Comparison of ENCODE assay signal across 15 cellular contexts in genomic region chr11:64253481-64253880, GRCh38. TPM values are rescaled to one million over a fixed set of nuclear protein-coding genes. Genes with fewer than 3 reads are reported as not detected.
DNase-seq lines count a peak whose midpoint lies in the region; ATAC-seq and TF ChIP-seq lines count a peak whose summit lies in the region.
"Had no signal": no experiment of that assay in that cellular context is flagged by ENCODE, and none has a peak within 500 bp of the region (broad histone marks: within the 10 kb centered on the region; RNA-seq: fewer than 3 reads in every experiment).

No MANE protein-coding gene starts in this region.

- H3K27ac Mint-ChIP-seq in CD4-positive, alpha-beta memory T cell, result peak overlapping the region in 2 of 7 donors; percentile 55 to 59
- H3K27ac Mint-ChIP-seq in dendritic cell treated with granulocyte-macrophage colony-stimulating factor and Interleukin-4, amounts not matched to agents 40 ng/mL and 50 ng/mL, for 4 days, result peak overlapping the region; percentile 31

- H3K27me3 ChIP-seq in CD4-positive, alpha-beta memory T cell (ENCODE audit: insufficient read depth, low read length), result no peaks in the 10 kb centered on the region
- H3K27me3 ChIP-seq in Loucy (ENCODE audit: insufficient read depth, low read length, poor library complexity, severe bottlenecking) (no peaks in the 10 kb centered on the region), MG63 (no peaks in the 10 kb centered on the region)
- H3K27me3 ChIP-seq: gastroesophageal sphincter, sigmoid colon had no signal

- no peak overlapping the region for H3K27ac ChIP-seq in CD4-positive, alpha-beta memory T cell (ENCODE audit: low read depth, low read length)

- no peaks in the 10 kb centered on the region for H3K9me2 ChIP-seq in Loucy (replicated peaks; ENCODE audit: low read depth, low read length)

- no peaks in the 10 kb centered on the region for H3K9me3 Mint-ChIP-seq in CD4-positive, alpha-beta memory T cell
- H3K9me3 Mint-ChIP-seq in dendritic cell treated with granulocyte-macrophage colony-stimulating factor and Interleukin-4, amounts not matched to agents 40 ng/mL and 50 ng/mL, for 4 days, result no peaks in the 10 kb centered on the region

- peak overlapping the region; percentile 13 for H3K4me2 ChIP-seq in Loucy (ENCODE audit: low read depth, low read length, poor library complexity, severe bottlenecking)

- peaks cover 3% of the 10 kb centered on the region for H3K36me3 ChIP-seq in CD4-positive, alpha-beta memory T cell (ENCODE audit: insufficient read depth, low read length)
- H3K36me3 ChIP-seq in Loucy (ENCODE audit: insufficient read depth, low read length) (no peaks in the 10 kb centered on the region), MG63 (peaks cover 28% of the 10 kb centered on the region)

- H3K36me3 Mint-ChIP-seq in CD4-positive, alpha-beta memory T cell, result peaks cover 0 to 9% of the 10 kb centered on the region in 2 donors
- peaks cover 63% of the 10 kb centered on the region for H3K36me3 Mint-ChIP-seq in dendritic cell treated with granulocyte-macrophage colony-stimulating factor and Interleukin-4, amounts not matched to agents 40 ng/mL and 50 ng/mL, for 4 days (ENCODE audit: low read depth)

- peak overlapping the region in 5 of 8 donors; percentile 2 to 55 (median 39) for H3K4me3 Mint-ChIP-seq in CD4-positive, alpha-beta memory T cell
- H3K4me3 Mint-ChIP-seq in dendritic cell treated with granulocyte-macrophage colony-stimulating factor and Interleukin-4, amounts not matched to agents 40 ng/mL and 50 ng/mL, for 4 days, result peak overlapping the region; percentile 99

- peaks cover 5% of the 10 kb centered on the region; the same call in 1 of the 2 replicates for H3K79me2 ChIP-seq in Loucy (ENCODE audit: insufficient read depth, low read length)

- H4K20me1 ChIP-seq in Loucy (ENCODE audit: insufficient read depth, low read length, poor library complexity, severe bottlenecking), result no peaks in the 10 kb centered on the region

- ATAC-seq in GM19328 (IDR thresholded peaks at IDR 0.05; ENCODE audit: unreplicated experiment), result no peak
- ATAC-seq: gastroesophageal sphincter had no signal

- H2AFZ ChIP-seq in Loucy (ENCODE audit: low read length), result no peak overlapping the region

- POLR2A ChIA-PET in CD4-positive, alpha-beta memory T cell (lab: Charles Lee; ENCODE audit: partially characterized antibody), result interaction anchor here (1.0 to 1.8 kb wide), 3 partner anchors 8 to 17 kb away, joined by 3 to 6 read pairs (median 6); no protein-coding TSS in a partner anchor

- H3K4me1 Mint-ChIP-seq in CD4-positive, alpha-beta memory T cell, result peaks cover 5 to 29% (median 9%) of the 10 kb centered on the region in 4 donors
- peaks cover 47% of the 10 kb centered on the region for H3K4me1 Mint-ChIP-seq in dendritic cell treated with granulocyte-macrophage colony-stimulating factor and Interleukin-4, amounts not matched to agents 40 ng/mL and 50 ng/mL, for 4 days (ENCODE audit: low read depth)

- CTCF ChIA-PET in CD4-positive, alpha-beta memory T cell (lab: Charles Lee; ENCODE audit: partially characterized antibody), result interaction anchor here (0.6 to 1.4 kb wide), 8 partner anchors 9 to 51 kb away, joined by 3 to 5 read pairs (median 3); partner anchors contain the start of gene FERMT3

- intact Hi-C loops in CD4-positive, alpha-beta memory T cell (cut with micrococcal nuclease), result no loop called here
- intact Hi-C loops in dendritic cell treated with granulocyte-macrophage colony-stimulating factor and Interleukin-4, amounts not matched to agents 40 ng/mL and 50 ng/mL, for 4 days (cut with micrococcal nuclease), result loop anchor here (2.0 to 5.0 kb wide), 2 partner anchors 15 to 49 kb away; partner anchors contain the start of gene CATSPERZ

- H3K4me3 ChIP-seq in CD4-positive, alpha-beta memory T cell (ENCODE audit: low read length in 2 of 2), result no peak overlapping the region
- H3K4me3 ChIP-seq in Loucy (ENCODE audit: low read length, poor library complexity, severe bottlenecking) (no peak overlapping the region), MG63 (no peak overlapping the region)
- H3K4me3 ChIP-seq: lung had no signal

- H3K4me1 ChIP-seq in CD4-positive, alpha-beta memory T cell (ENCODE audit: insufficient read depth, low read length), result peaks cover 31% of the 10 kb centered on the region
- peaks cover 26% of the 10 kb centered on the region for H3K4me1 ChIP-seq in Loucy (ENCODE audit: insufficient read depth, low read length, poor library complexity, severe bottlenecking)

- no peaks in the 10 kb centered on the region for H3K27me3 Mint-ChIP-seq in CD4-positive, alpha-beta memory T cell
- H3K27me3 Mint-ChIP-seq in dendritic cell treated with granulocyte-macrophage colony-stimulating factor and Interleukin-4, amounts not matched to agents 40 ng/mL and 50 ng/mL, for 4 days, result peaks cover 9% of the 10 kb centered on the region

- TF ChIP-seq CTCF in Loucy (conservative IDR thresholded peaks at IDR 0.05; ENCODE audit: low read length), result no peak

- no peak overlapping the region for H3K9ac ChIP-seq in Loucy (ENCODE audit: low read depth, low read length, poor library complexity, severe bottlenecking)

- H3F3A ChIP-seq in Loucy (ENCODE audit: low read depth), result no peaks in the 10 kb centered on the region

- no peak for DNase-seq in CD4-positive, alpha-beta memory T cell
- DNase-seq in nucleus accumbens (lab: John Stamatoyannopoulos, UW), result peak in 32 of 56 donors; percentile 10 to 76 (median 38)
- no peak for DNase-seq in activated naive CD4-positive, alpha-beta T cell treated with anti-CD3 and anti-CD28 coated beads, Interleukin-2, amount 50 U/mL, for 16 hours
- DNase-seq in MG63, result no peak
- no peak for DNase-seq in stimulated activated CD4-positive, alpha-beta T cell treated with anti-CD3 and anti-CD28 coated beads, Interleukin-4, amount 100 ng/mL, for 24 hours
- DNase-seq: DMS79 treated with DMSO at 0.1 percent for 48 hours, IMR-90, NCI-H2029 treated with DMSO at 0.1 percent for 48 hours, sigmoid colon, T1000 had no signal

- no peaks in the 10 kb centered on the region for H3K9me3 ChIP-seq in CD4-positive, alpha-beta memory T cell (ENCODE audit: control insufficient read depth in 1 of 2, low read length in 2 of 2)
- H3K9me3 ChIP-seq in Loucy (ENCODE audit: insufficient read depth, low read depth, low read length) (no peaks in the 10 kb centered on the region), MG63 (no peaks in the 10 kb centered on the region)
- H3K9me3 ChIP-seq: gastroesophageal sphincter, sigmoid colon had no signal

RNA-seq across cellular contexts. Expression of gene PLCB3, which starts 2.2 kb away (rescaled TPM):
- 10 to 100 TPM; 10.8 to 11.9 TPM for total RNA-seq in CD4-positive, alpha-beta memory T cell
- under 1 TPM in 1 of 2 donors, not detected in 1; 0.71 TPM for polyA plus RNA-seq in CD4-positive, alpha-beta memory T cell
- 24.8 and 37.4 TPM in 2 replicates for total RNA-seq in MG63 (2014; rRNA removed; shearing (Covaris generic); ENCODE audit: low replicate concordance)

RNA-seq across cellular contexts. Expression of gene PPP1R14B, which starts 6.7 kb away (rescaled TPM):
- total RNA-seq in CD4-positive, alpha-beta memory T cell, result 10 to 100 TPM; 32.2 to 38.4 TPM
- 10 to 100 TPM; 52.1 to 83.5 TPM for polyA plus RNA-seq in CD4-positive, alpha-beta memory T cell
- 506 and 662 TPM in 2 replicates for total RNA-seq in MG63 (2014; rRNA removed; shearing (Covaris generic); ENCODE audit: low replicate concordance)

RNA-seq across cellular contexts. Expression of gene FKBP2, which starts 12.6 kb away (rescaled TPM):
- 10 to 100 TPM; 41.4 to 46.4 TPM for total RNA-seq in CD4-positive, alpha-beta memory T cell
- 100 to 1,000 TPM; 106 to 107 TPM for polyA plus RNA-seq in CD4-positive, alpha-beta memory T cell
- 22.8 and 50.8 TPM in 2 replicates for total RNA-seq in MG63 (2014; rRNA removed; shearing (Covaris generic); ENCODE audit: low replicate concordance)

RNA-seq across cellular contexts. Expression of gene VEGFB, which starts 19.1 kb away (rescaled TPM):
- total RNA-seq in CD4-positive, alpha-beta memory T cell, result 10 to 100 TPM; 96.8 to 97.3 TPM
- 10 to 100 TPM in 1 of 2 donors, 1 to 10 TPM in 1; 2.3 to 22.2 TPM for polyA plus RNA-seq in CD4-positive, alpha-beta memory T cell
- total RNA-seq in MG63 (2014; rRNA removed; shearing (Covaris generic); ENCODE audit: low replicate concordance), result 9.3 and 19.0 TPM in 2 replicates

RNA-seq across cellular contexts. Expression of gene DNAJC4, which starts 23.1 kb away (rescaled TPM):
- total RNA-seq in CD4-positive, alpha-beta memory T cell, result 10 to 100 TPM; 60.6 to 64.5 TPM
- polyA plus RNA-seq in CD4-positive, alpha-beta memory T cell, result 10 to 100 TPM; 15.6 to 23.6 TPM
- 1.6 and 3.5 TPM in 2 replicates for total RNA-seq in MG63 (2014; rRNA removed; shearing (Covaris generic); ENCODE audit: low replicate concordance)

Comparison
In these comparisons a context has a peak if more than half of its experiments do, and no peak if none do; other contexts are left out.
1. DNase-seq: peak in nucleus accumbens (32 of 56); none in CD4-positive, alpha-beta memory T cell (0 of 5), activated naive CD4-positive, alpha-beta T cell treated with anti-CD3 and anti-CD28 coated beads, Interleukin-2, amount 50 U/mL, for 16 hours (single experiment), MG63 (single experiment) and stimulated activated CD4-positive, alpha-beta T cell treated with anti-CD3 and anti-CD28 coated beads, Interleukin-4, amount 100 ng/mL, for 24 hours (single experiment).
2. RNA of gene PPP1R14B, which starts 6.7 kb away (total RNA-seq): 506 to 662 TPM in MG63; 32.2 to 38.4 TPM in CD4-positive, alpha-beta memory T cell; every median in the first group is over 10 times any median in the second.